37 cellular contexts compared by ENCODE assay signal in genomic region chr3:193901007-193901406, GRCh38.
"Had no signal": no experiment of that assay in that cellular context is flagged by ENCODE, and none has a peak within 500 bp of the region (broad histone marks: within the 10 kb centered on the region; RNA-seq: fewer than 3 reads in every experiment).

No MANE protein-coding gene starts in this region.

- H3K27ac ChIP-seq: ascending aorta, cardiac muscle cell, VCaP had no signal

- H3K27me3 ChIP-seq: ascending aorta, cardiac muscle cell had no signal

- H3K36me3 ChIP-seq: ascending aorta, cardiac muscle cell had no signal

- H3K4me1 Mint-ChIP-seq: activated CD4-positive, alpha-beta T cell treated with anti-CD3 and anti-CD28 coated beads, Interleukin-2, amount 10 ng/mL, durations not matched to agents 24 days and 14 days; activated naive CD8-positive, alpha-beta T cell treated with anti-CD3 and anti-CD28 coated beads for 36 hours; activated T-helper 17 cell treated with anti-CD3 and anti-CD28 coated beads, Interleukin-2, amount 50 U/mL, for 72 hours; central memory CD8-positive, alpha-beta T cell had no signal

- H3K36me3 Mint-ChIP-seq: activated CD4-positive, alpha-beta memory T cell treated with anti-CD3 and anti-CD28 coated beads for 36 hours; activated naive CD4-positive, alpha-beta T cell treated with anti-CD3 and anti-CD28 coated beads, Interleukin-2, amount 50 U/mL, for 72 hours; activated naive CD8-positive, alpha-beta T cell treated with anti-CD3 and anti-CD28 coated beads for 36 hours; brain had no signal

- ATAC-seq: activated CD8-positive, alpha-beta T cell treated with anti-CD3 and anti-CD28 coated beads for 36 hours; activated naive CD4-positive, alpha-beta T cell treated with anti-CD3 and anti-CD28 coated beads, Interleukin-2, amount 50 U/mL, for 72 hours; activated T-cell treated with anti-CD3 and anti-CD28 coated beads, Interleukin-2, amount 50 U/mL, for 4 hours; activated T-cell treated with anti-CD3 and anti-CD28 coated beads, Interleukin-2, amount 50 U/mL, for 72 hours; activated T-helper 17 cell treated with anti-CD3 and anti-CD28 coated beads, Interleukin-2, amount 50 U/mL, for 72 hours had no signal

- H3K9me3 ChIP-seq: ascending aorta had no signal

- H3K9me3 Mint-ChIP-seq: activated B cell treated with CpG ODN at 0.5 μM for 24 hours; activated CD8-positive, alpha-beta T cell treated with anti-CD3 and anti-CD28 coated beads for 36 hours; activated naive CD4-positive, alpha-beta T cell treated with anti-CD3 and anti-CD28 coated beads for 36 hours; activated naive CD4-positive, alpha-beta T cell treated with anti-CD3 and anti-CD28 coated beads, Interleukin-2, amount 50 U/mL, for 72 hours; activated naive CD8-positive, alpha-beta T cell treated with anti-CD3 and anti-CD28 coated beads for 36 hours; activated T-cell treated with anti-CD3 and anti-CD28 coated beads, Interleukin-2, amount 50 U/mL, for 4 hours; activated T-helper 17 cell treated with anti-CD3 and anti-CD28 coated beads, Interleukin-2, amount 50 U/mL, for 72 hours; central memory CD8-positive, alpha-beta T cell; T-helper 1 cell treated with Interleukin-12 subunit alpha and Interleukin-12 subunit beta and Interleukin-4 antibody, amounts not matched to agents 30 μg/mL and 1 μg/mL, for 36 hours; T-helper 2 cell treated with Interferon-gamma antibody and Interleukin-4, amounts not matched to agents 5 μg/mL and 100 μg/mL, for 36 hours had no signal

- H3K27me3 Mint-ChIP-seq: activated CD8-positive, alpha-beta T cell treated with anti-CD3 and anti-CD28 coated beads for 36 hours; activated naive CD8-positive, alpha-beta T cell treated with anti-CD3 and anti-CD28 coated beads for 36 hours; central memory CD8-positive, alpha-beta T cell had no signal

- H3K4me3 Mint-ChIP-seq: activated B cell treated with CpG ODN at 0.5 μM for 24 hours; activated CD4-positive, alpha-beta memory T cell treated with anti-CD3 and anti-CD28 coated beads for 36 hours; activated CD4-positive, alpha-beta T cell treated with anti-CD3 and anti-CD28 coated beads, Interleukin-2, amount 10 ng/mL, durations not matched to agents 24 days and 14 days; activated CD8-positive, alpha-beta T cell treated with anti-CD3 and anti-CD28 coated beads for 36 hours; activated naive CD4-positive, alpha-beta T cell treated with anti-CD3 and anti-CD28 coated beads for 36 hours; activated naive CD8-positive, alpha-beta T cell treated with anti-CD3 and anti-CD28 coated beads for 36 hours; activated T-cell treated with anti-CD3 and anti-CD28 coated beads, Interleukin-2, amount 50 U/mL, for 4 hours; activated T-cell treated with anti-CD3 and anti-CD28 coated beads, Interleukin-2, amount 50 U/mL, for 72 hours; activated T-helper 1 cell treated with anti-CD3 and anti-CD28 coated beads, Interleukin-12 subunit alpha, Interleukin-12 subunit beta, Interleukin-2, Interleukin-4 antibody, amounts not matched to agents 30 ng/mL and 10 ng/mL and 1 ng/mL, durations not matched to agents 14 hours and 24 hours and 36 hours; activated T-helper 17 cell treated with anti-CD3 and anti-CD28 coated beads, Interleukin-2, amount 50 U/mL, for 72 hours; central memory CD8-positive, alpha-beta T cell; T-helper 1 cell treated with Interleukin-12 subunit alpha and Interleukin-12 subunit beta and Interleukin-4 antibody, amounts not matched to agents 30 μg/mL and 1 μg/mL, for 36 hours; T-helper 2 cell treated with Interferon-gamma antibody and Interleukin-4, amounts not matched to agents 5 μg/mL and 100 μg/mL, for 36 hours had no signal

- FAIRE-seq: bronchial epithelial cell, TTC549 had no signal

- DNase-seq: activated B cell treated with CpG ODN at 0.5 μM for 24 hours; activated CD4-positive, alpha-beta memory T cell treated with anti-CD3 and anti-CD28 coated beads for 36 hours; activated CD4-positive, alpha-beta T cell treated with anti-CD3 and anti-CD28 coated beads for 4 hours; activated CD4-positive, alpha-beta T cell treated with anti-CD3 and anti-CD28 coated beads, Interleukin-2, amount 10 ng/mL, durations not matched to agents 24 days and 14 days; activated CD4-positive, alpha-beta T cell treated with anti-CD3 and anti-CD28 coated beads, Interleukin-2, amount 50 U/mL, for 1 hour; activated CD4-positive, alpha-beta T cell treated with anti-CD3 and anti-CD28 coated beads, Interleukin-2, amount 50 U/mL, for 4 hours; activated CD4-positive, CD25-positive, alpha-beta regulatory T cell treated with anti-CD3 and anti-CD28 coated beads, Interleukin-2, amount 50 U/mL, for 72 hours; activated CD8-positive, alpha-beta memory T cell treated with anti-CD3 and anti-CD28 coated beads, Interleukin-2, amount 50 U/mL, for 4 hours; activated CD8-positive, alpha-beta T cell treated with anti-CD3 and anti-CD28 coated beads for 36 hours; activated effector memory CD4-positive, alpha-beta T cell treated with anti-CD3 and anti-CD28 coated beads, Interleukin-2, amount 50 U/mL, for 16 hours; activated gamma-delta T cell treated with Interleukin-2 at 50 U/mL for 16 hours; activated naive CD4-positive, alpha-beta T cell; activated naive CD4-positive, alpha-beta T cell treated with anti-CD3 and anti-CD28 coated beads for 36 hours; activated naive CD4-positive, alpha-beta T cell treated with anti-CD3 and anti-CD28 coated beads, Interleukin-2, amount 50 U/mL, for 16 hours; activated naive CD8-positive, alpha-beta T cell treated with anti-CD3 and anti-CD28 coated beads for 36 hours; activated T-cell treated with anti-CD3 and anti-CD28 coated beads for 4 hours; activated T-cell treated with anti-CD3 and anti-CD28 coated beads, Interleukin-2, amount 50 U/mL, for 1 hour; activated T-cell treated with anti-CD3 and anti-CD28 coated beads, Interleukin-2, amount 50 U/mL, for 4 hours; activated T-cell treated with anti-CD3 and anti-CD28 coated beads, Interleukin-2, amount 50 U/mL, for 72 hours; amygdala; anterior cingulate cortex; caudate nucleus; cerebellar nuclear complex; T-helper 2 cell; T-helper 9 cell had no signal

- H3K4me1 ChIP-seq: ascending aorta had no signal

- H3K27ac Mint-ChIP-seq: activated B cell treated with CpG ODN at 0.5 μM for 24 hours; activated CD4-positive, alpha-beta memory T cell treated with anti-CD3 and anti-CD28 coated beads for 36 hours; activated CD4-positive, alpha-beta T cell treated with anti-CD3 and anti-CD28 coated beads, Interleukin-2, amount 10 ng/mL, durations not matched to agents 24 days and 14 days; activated CD8-positive, alpha-beta T cell treated with anti-CD3 and anti-CD28 coated beads for 36 hours; activated naive CD4-positive, alpha-beta T cell treated with anti-CD3 and anti-CD28 coated beads for 36 hours; activated naive CD4-positive, alpha-beta T cell treated with anti-CD3 and anti-CD28 coated beads, Interleukin-2, amount 50 U/mL, for 72 hours; activated naive CD8-positive, alpha-beta T cell treated with anti-CD3 and anti-CD28 coated beads for 36 hours; activated T-cell treated with anti-CD3 and anti-CD28 coated beads, Interleukin-2, amount 50 U/mL, for 72 hours; activated T-helper 1 cell treated with anti-CD3 and anti-CD28 coated beads, Interleukin-12 subunit alpha, Interleukin-12 subunit beta, Interleukin-2, Interleukin-4 antibody, amounts not matched to agents 30 ng/mL and 10 ng/mL and 1 ng/mL, durations not matched to agents 14 hours and 24 hours and 36 hours; activated T-helper 17 cell treated with anti-CD3 and anti-CD28 coated beads, Interleukin-2, amount 50 U/mL, for 72 hours; T-helper 1 cell treated with Interleukin-12 subunit alpha and Interleukin-12 subunit beta and Interleukin-4 antibody, amounts not matched to agents 30 μg/mL and 1 μg/mL, for 36 hours; T-helper 2 cell treated with Interferon-gamma antibody and Interleukin-4, amounts not matched to agents 5 μg/mL and 100 μg/mL, for 36 hours had no signal

- H3K4me3 ChIP-seq: ascending aorta, cardiac muscle cell had no signal
